21 cellular contexts compared by ENCODE assay signal in the genomic region with DNA sequence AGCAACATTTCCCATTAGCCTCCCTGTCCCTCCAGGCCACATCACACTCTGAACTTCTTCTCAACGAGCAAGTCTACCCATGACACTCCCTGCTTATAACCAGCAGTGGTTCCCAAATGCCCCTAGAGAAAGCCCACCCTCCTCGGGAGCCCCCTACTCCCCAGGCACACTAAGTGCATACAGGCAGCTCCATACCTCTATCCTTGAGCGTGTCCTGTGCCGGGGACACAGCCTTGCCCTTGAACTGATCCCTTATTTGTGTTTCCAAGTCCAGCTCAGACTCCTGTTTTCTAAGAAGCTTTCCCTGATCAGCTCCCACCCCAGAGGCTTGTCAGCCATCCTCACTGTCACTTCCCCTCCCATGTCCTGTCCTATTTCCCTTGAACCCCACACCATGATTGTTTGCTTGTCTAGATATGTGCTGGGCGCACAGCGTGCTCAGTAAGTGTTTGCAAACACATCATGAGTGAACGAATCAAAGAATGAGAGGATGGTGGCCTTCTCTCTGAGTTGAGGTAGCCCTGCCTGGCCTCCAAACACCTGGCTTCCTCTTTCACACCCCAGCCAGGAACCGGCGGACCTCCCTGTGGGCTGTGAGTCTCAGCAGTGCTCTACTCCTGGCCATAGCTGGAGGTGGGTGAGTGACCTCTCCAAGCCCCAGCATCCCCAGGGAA. TPM values are rescaled to one million over a fixed set of nuclear protein-coding genes. Genes with fewer than 3 reads are reported as not detected.
A peak's percentile ranks its signal among the peaks of the same experiment; 100 is the strongest.
DNase-seq lines count a peak whose midpoint lies in the region; ATAC-seq, FAIRE-seq and TF ChIP-seq lines count a peak whose summit lies in the region.
"Had no signal": no experiment of that assay in that cellular context is flagged by ENCODE, and none has a peak within 500 bp of the region (broad histone marks: within the 10 kb centered on the region; RNA-seq: fewer than 3 reads in every experiment).

No MANE protein-coding gene starts in this region.

- H3K36me3 ChIP-seq in Peyer's patch (no peaks in the 10 kb centered on the region), kidney (ENCODE audit: control insufficient read depth in 1 of 2, insufficient read depth in 2 of 2, low read length in 2 of 2) (no peaks in the 10 kb centered on the region)

- TF ChIP-seq POLR2A in Peyer's patch (IDR thresholded peaks at IDR 0.05) = no peak

- no peak overlapping the region for H3K4me3 ChIP-seq in Peyer's patch
- no peak overlapping the region for H3K4me3 ChIP-seq in kidney (ENCODE audit: low read length in 2 of 2)
- H3K4me3 ChIP-seq: GM23338 had no signal

- H3K27ac ChIP-seq in Peyer's patch = no peak overlapping the region
- H3K27ac ChIP-seq in kidney (ENCODE audit: low read depth in 2 of 2, low read length in 2 of 2) = no peak overlapping the region

- intact Hi-C loops in kidney (cut with DNase I) (no loop called here), sciatic nerve (cut with DNase I) (no loop called here)

- DNase-seq in activated effector memory CD4-positive, alpha-beta T cell treated with anti-CD3 and anti-CD28 coated beads, Interleukin-2, amount 50 U/mL, for 16 hours = peak; percentile 8
- DNase-seq in activated effector memory CD4-positive, alpha-beta T cell treated with Interleukin-2 at 50 U/mL for 16 hours = no peak
- DNase-seq in Peyer's patch = peak; percentile 4 to 13 (median 11)
- DNase-seq in kidney = peak; percentile 43
- DNase-seq in sciatic nerve (ENCODE audit: low spot score) = peak; percentile 18
- no peak for DNase-seq in NCI-H82 treated with DMSO at 0.1 percent for 48 hours (lab: John Stamatoyannopoulos, UW; ENCODE audit: unreplicated experiment)
- DNase-seq in NCI-H524 (lab: John Stamatoyannopoulos, UW) = no peak
- DNase-seq: CD4-positive, alpha-beta T cell; GDM1; KBM-7; NCI-H1105 treated with DMSO at 0.1 percent for 48 hours; NCI-H1694 treated with DMSO at 0.1 percent for 48 hours; NCI-H510A; NCI-H774 had no signal

- no peak overlapping the region for H3K9ac ChIP-seq in kidney (ENCODE audit: low read length in 2 of 2)

- H3K4me1 ChIP-seq in Peyer's patch = no peaks in the 10 kb centered on the region
- H3K4me1 ChIP-seq in kidney (ENCODE audit: control insufficient read depth in 1 of 2, insufficient read depth in 1 of 2, low read depth in 1 of 2, low read length in 2 of 2) = peaks cover 0 to 6% of the 10 kb centered on the region in 2 donors
- H3K4me1 ChIP-seq: Caco-2 had no signal

- H3K9me3 ChIP-seq in Peyer's patch = no peaks in the 10 kb centered on the region
- peaks cover 0 to 10% of the 10 kb centered on the region in 2 donors for H3K9me3 ChIP-seq in kidney (ENCODE audit: control insufficient read depth in 1 of 2, low read length in 2 of 2)
- H3K9me3 ChIP-seq: Caco-2 had no signal

- TF ChIP-seq CTCF in Peyer's patch (IDR thresholded peaks at IDR 0.05) = no peak
- TF ChIP-seq CTCF in kidney (IDR thresholded peaks at IDR 0.05; ENCODE audit: borderline replicate concordance, extremely low read depth, insufficient read depth) = no peak

- no peaks in the 10 kb centered on the region for H3K27me3 ChIP-seq in Peyer's patch

- no peak for FAIRE-seq in kidney (lab: Jason Lieb, UNC)
- FAIRE-seq: A204.1 had no signal

- ATAC-seq in sciatic nerve (no peak), HG03378 (IDR thresholded peaks at IDR 0.05; ENCODE audit: unreplicated experiment) (no peak)
- ATAC-seq: GM23338, HCT116 had no signal

RNA-seq across cellular contexts. Expression of a gene that starts 2.1 kb away (rescaled TPM):
- total RNA-seq in Peyer's patch = not detected
- not detected for total RNA-seq in kidney
- 2.1 TPM for polyA plus RNA-seq in kidney (ENCODE audit: insufficient read depth, low read depth, low replicate concordance)
- not detected for total RNA-seq in sciatic nerve
- total RNA-seq: Caco-2; CD4-positive, alpha-beta T cell; Daoy; GM23338 had no signal
- polyA plus RNA-seq: BJ, GM23338 had no signal

Comparison
In these comparisons a context has a peak if more than half of its experiments do, and no peak if none do; other contexts are left out.
1. DNase-seq: peak in activated effector memory CD4-positive, alpha-beta T cell treated with anti-CD3 and anti-CD28 coated beads, Interleukin-2, amount 50 U/mL, for 16 hours (single experiment), Peyer's patch (3 of 3), kidney (single experiment) and sciatic nerve (single experiment); none in activated effector memory CD4-positive, alpha-beta T cell treated with Interleukin-2 at 50 U/mL for 16 hours (single experiment), NCI-H82 treated with DMSO at 0.1 percent for 48 hours (single experiment) and NCI-H524 (0 of 2).